20 cellular contexts compared by ENCODE assay signal in the genomic region with DNA sequence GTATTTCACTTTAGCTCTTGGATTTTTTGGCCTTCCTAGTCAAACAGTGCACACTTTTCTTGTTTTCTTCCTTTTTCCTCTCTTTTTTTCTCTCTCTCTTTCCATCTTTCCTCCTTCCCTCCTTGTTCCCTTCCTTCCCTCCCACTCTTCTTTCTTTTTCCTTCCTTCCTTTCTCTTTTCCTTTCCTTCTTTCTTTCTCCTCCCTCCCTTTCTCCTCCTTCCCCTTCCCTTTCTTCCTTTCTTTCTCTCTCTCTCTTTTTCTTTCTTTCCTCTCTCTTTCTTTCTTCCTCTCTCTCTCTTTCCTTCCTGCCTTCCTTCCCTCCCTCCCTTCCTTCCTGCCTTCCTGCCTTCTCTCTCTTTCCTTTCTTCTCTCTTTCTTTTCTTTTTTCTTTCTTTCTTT.
DNase-seq lines count a peak whose midpoint lies in the region; ATAC-seq and TF ChIP-seq lines count a peak whose summit lies in the region.
"Had no signal": no experiment of that assay in that cellular context is flagged by ENCODE, and none has a peak within 500 bp of the region (broad histone marks: within the 10 kb centered on the region; RNA-seq: fewer than 3 reads in every experiment).

No MANE protein-coding gene starts in this region.

- POLR2A ChIA-PET in CD8-positive, alpha-beta T cell (lab: Charles Lee) = no interaction called here
- POLR2A ChIA-PET in WTC11 (lab: Charles Lee) = no interaction called here

- H3K27me3 Mint-ChIP-seq in CD8-positive, alpha-beta T cell (ENCODE audit: low read depth) = no peaks in the 10 kb centered on the region
- H3K27me3 Mint-ChIP-seq in WTC11 (ENCODE audit: low read depth) = no peaks in the 10 kb centered on the region
- H3K27me3 Mint-ChIP-seq: CD4-positive, alpha-beta T cell had no signal

- no peaks in the 10 kb centered on the region for H3K4me1 ChIP-seq in CD8-positive, alpha-beta T cell (ENCODE audit: insufficient read depth, low read length)

- H3K27ac ChIP-seq in CD8-positive, alpha-beta T cell (ENCODE audit: low read depth, low read length) = no peak overlapping the region
- H3K27ac ChIP-seq: BLaER1 treated with 17β-estradiol and CSF1 and Interleukin-3, amounts not matched to agents 10 nM and 100 nM; C4-2B had no signal

- no peak overlapping the region for H3K4me3 ChIP-seq in CD8-positive, alpha-beta T cell (ENCODE audit: low read depth, low read length)
- H3K4me3 ChIP-seq: BLaER1 treated with 17β-estradiol and CSF1 and Interleukin-3, amounts not matched to agents 10 nM and 100 nM; GM12878 had no signal

- no peaks in the 10 kb centered on the region for H3K27me3 ChIP-seq in CD8-positive, alpha-beta T cell (ENCODE audit: insufficient read depth, low read length)
- H3K27me3 ChIP-seq: BLaER1 treated with 17β-estradiol and CSF1 and Interleukin-3, amounts not matched to agents 10 nM and 100 nM had no signal

- no peaks in the 10 kb centered on the region for H3K4me1 Mint-ChIP-seq in CD8-positive, alpha-beta T cell (ENCODE audit: low read depth)
- H3K4me1 Mint-ChIP-seq in WTC11 = no peaks in the 10 kb centered on the region
- H3K4me1 Mint-ChIP-seq: CD8-positive, alpha-beta memory T cell had no signal

- intact Hi-C loops in CD8-positive, alpha-beta T cell (cut with DNase I, micrococcal nuclease) = no loop called here

- no peaks in the 10 kb centered on the region for H3K36me3 ChIP-seq in CD8-positive, alpha-beta T cell (ENCODE audit: insufficient read depth, low read length)
- H3K36me3 ChIP-seq: BLaER1 treated with 17β-estradiol and CSF1 and Interleukin-3, amounts not matched to agents 10 nM and 100 nM had no signal

- ATAC-seq in CD8-positive, alpha-beta T cell = no peak
- ATAC-seq in WTC11 = no peak
- ATAC-seq in HG02870 (IDR thresholded peaks at IDR 0.05; ENCODE audit: unreplicated experiment) = no peak
- no peak for ATAC-seq in HG03025 (IDR thresholded peaks at IDR 0.05; ENCODE audit: low FRiP score, unreplicated experiment)
- ATAC-seq in GM19397 (IDR thresholded peaks at IDR 0.05; ENCODE audit: unreplicated experiment) = no peak
- ATAC-seq: GM12878 had no signal

- no peak overlapping the region for H3K4me3 Mint-ChIP-seq in CD8-positive, alpha-beta T cell
- H3K4me3 Mint-ChIP-seq in WTC11 = no peak overlapping the region
- H3K4me3 Mint-ChIP-seq: CD4-positive, alpha-beta T cell; CD8-positive, alpha-beta memory T cell had no signal

- CTCF ChIA-PET in CD8-positive, alpha-beta T cell (lab: Charles Lee) = no interaction called here
- CTCF ChIA-PET in WTC11 (lab: Charles Lee) = no interaction called here

- H3K9me3 Mint-ChIP-seq in CD8-positive, alpha-beta T cell = peaks cover 3% of the 10 kb centered on the region
- 0 out of 2 replicates have a peak, but pooled peaks cover 4% of the 10 kb centered on the region for H3K9me3 Mint-ChIP-seq in WTC11
- H3K9me3 Mint-ChIP-seq: CD4-positive, alpha-beta T cell had no signal

- no peak overlapping the region for H3K27ac Mint-ChIP-seq in CD8-positive, alpha-beta T cell
- H3K27ac Mint-ChIP-seq in WTC11 = no peak overlapping the region
- H3K27ac Mint-ChIP-seq: CD4-positive, alpha-beta T cell; CD8-positive, alpha-beta memory T cell had no signal

- DNase-seq in CD8-positive, alpha-beta T cell = no peak
- DNase-seq in WTC11 (ENCODE audit: low spot score) = no peak
- DNase-seq: 8988T; ACHN; CD4-positive, alpha-beta T cell; CD8-positive, alpha-beta memory T cell; COR-L47; DMS 273 treated with DMSO at 0.1 percent for 48 hours; DMS153; DMS53; DMS79; DND-41; EL; GDM1 had no signal

- H3K9me3 ChIP-seq in CD8-positive, alpha-beta T cell (ENCODE audit: low read length) = no peaks in the 10 kb centered on the region
- H3K9me3 ChIP-seq: BLaER1 treated with 17β-estradiol and CSF1 and Interleukin-3, amounts not matched to agents 10 nM and 100 nM had no signal

- H3K36me3 Mint-ChIP-seq in CD8-positive, alpha-beta T cell = no peaks in the 10 kb centered on the region
- H3K36me3 Mint-ChIP-seq in WTC11 = no peaks in the 10 kb centered on the region
- H3K36me3 Mint-ChIP-seq: CD8-positive, alpha-beta memory T cell had no signal

- TF ChIP-seq CTCF in CD8-positive, alpha-beta T cell (IDR thresholded peaks at IDR 0.05) = peak; percentile 24
- no peak for TF ChIP-seq CTCF in WTC11 (IDR thresholded peaks at IDR 0.05)

TF ChIP-seq in WTC11, 78 proteins besides CTCF, POLR2A, EP300 and RAD21:
- TF ChIP-seq, protein P1, sequence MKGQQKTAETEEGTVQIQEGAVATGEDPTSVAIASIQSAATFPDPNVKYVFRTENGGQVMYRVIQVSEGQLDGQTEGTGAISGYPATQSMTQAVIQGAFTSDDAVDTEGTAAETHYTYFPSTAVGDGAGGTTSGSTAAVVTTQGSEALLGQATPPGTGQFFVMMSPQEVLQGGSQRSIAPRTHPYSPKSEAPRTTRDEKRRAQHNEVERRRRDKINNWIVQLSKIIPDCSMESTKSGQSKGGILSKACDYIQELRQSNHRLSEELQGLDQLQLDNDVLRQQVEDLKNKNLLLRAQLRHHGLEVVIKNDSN (CRISPR knock-in tag; IDR thresholded peaks at IDR 0.05) = no peak
- TF ChIP-seq, protein P2, sequence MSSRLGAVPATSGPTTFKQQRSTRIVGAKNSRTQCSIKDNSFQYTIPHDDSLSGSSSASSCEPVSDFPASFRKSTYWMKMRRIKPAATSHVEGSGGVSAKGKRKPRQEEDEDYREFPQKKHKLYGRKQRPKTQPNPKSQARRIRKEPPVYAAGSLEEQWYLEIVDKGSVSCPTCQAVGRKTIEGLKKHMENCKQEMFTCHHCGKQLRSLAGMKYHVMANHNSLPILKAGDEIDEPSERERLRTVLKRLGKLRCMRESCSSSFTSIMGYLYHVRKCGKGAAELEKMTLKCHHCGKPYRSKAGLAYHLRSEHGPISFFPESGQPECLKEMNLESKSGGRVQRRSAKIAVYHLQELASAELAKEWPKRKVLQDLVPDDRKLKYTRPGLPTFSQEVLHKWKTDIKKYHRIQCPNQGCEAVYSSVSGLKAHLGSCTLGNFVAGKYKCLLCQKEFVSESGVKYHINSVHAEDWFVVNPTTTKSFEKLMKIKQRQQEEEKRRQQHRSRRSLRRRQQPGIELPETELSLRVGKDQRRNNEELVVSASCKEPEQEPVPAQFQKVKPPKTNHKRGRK (CRISPR knock-in tag; IDR thresholded peaks at IDR 0.05; ENCODE audit: borderline replicate concordance) = peak; percentile 59; the same call in 1 of the 2 replicates
- TF ChIP-seq, protein P3, sequence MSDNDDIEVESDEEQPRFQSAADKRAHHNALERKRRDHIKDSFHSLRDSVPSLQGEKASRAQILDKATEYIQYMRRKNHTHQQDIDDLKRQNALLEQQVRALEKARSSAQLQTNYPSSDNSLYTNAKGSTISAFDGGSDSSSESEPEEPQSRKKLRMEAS (CRISPR knock-in tag; IDR thresholded peaks at IDR 0.05) = no peak
- TF ChIP-seq ZBTB21 (CRISPR knock-in tag; IDR thresholded peaks at IDR 0.05; ENCODE audit: borderline replicate concordance) (no peak), GABPB1 (CRISPR knock-in tag; IDR thresholded peaks at IDR 0.05) (no peak), HMGA2 (CRISPR knock-in tag; IDR thresholded peaks at IDR 0.05) (no peak), ZNF121 (CRISPR knock-in tag; IDR thresholded peaks at IDR 0.05) (no peak)
